In genomic region chr3:73451276-73451973, GRCh38 we compare ENCODE assay signal across 2 cellular contexts.
TF ChIP-seq lines count a peak whose summit lies in the region.

No MANE protein-coding gene starts in this region.

TF ChIP-seq in IMR-90, 13 proteins besides CTCF, POLR2A, EP300 and RAD21:
- TF ChIP-seq MXI1 (IDR thresholded peaks at IDR 0.05; ENCODE audit: borderline replicate concordance, low read depth, low read length) (no peak), CEBPB (IDR thresholded peaks at IDR 0.05; ENCODE audit: low read depth, low read length) (peak; percentile 51)
TF ChIP-seq in IMR-90: peak in this region for 1.

TF ChIP-seq in GM12878, 131 proteins besides CTCF, POLR2A, EP300 and RAD21 (continues in another document):
- TF ChIP-seq ZNF687 (IDR thresholded peaks at IDR 0.05) (no peak), DPF2 (IDR thresholded peaks at IDR 0.05) (no peak; the same call in 1 of the 2 replicates), CREB1 (IDR thresholded peaks at IDR 0.05; ENCODE audit: low read depth) (peak; percentile 54; the same call in 1 of the 2 replicates), USF1 (IDR thresholded peaks at IDR 0.05; ENCODE audit: borderline replicate concordance, extremely low read length, insufficient read depth, low read depth, low read length) (no peak), MAX (IDR thresholded peaks at IDR 0.05; ENCODE audit: low read depth, low read length) (no peak), MTA3 (IDR thresholded peaks at IDR 0.05; ENCODE audit: borderline replicate concordance, low read length) (no peak), PAX5 (IDR thresholded peaks at IDR 0.05; ENCODE audit: borderline replicate concordance, low read depth, low read length) (0 out of 2 replicates have a peak, but pooled peaks have one; percentile 46), SKIL (IDR thresholded peaks at IDR 0.05; ENCODE audit: low read depth, poor library complexity, severe bottlenecking) (peak; percentile 95), HDAC6 (IDR thresholded peaks at IDR 0.05; ENCODE audit: unreplicated experiment) (no peak), NR2F1 (conservative IDR thresholded peaks at IDR 0.05) (peak; percentile 94), RELA (IDR thresholded peaks at IDR 0.05; ENCODE audit: borderline replicate concordance, partially characterized antibody) (no peak), EGR1 (IDR thresholded peaks at IDR 0.05; ENCODE audit: borderline replicate concordance in 1 of 2, low read depth in 2 of 2, low read length in 2 of 2) (no peak), EZH2 (IDR thresholded peaks at IDR 0.05; ENCODE audit: borderline replicate concordance, control insufficient read depth, low read depth, low read length) (no peak), ZBTB40 (IDR thresholded peaks at IDR 0.05; ENCODE audit: borderline replicate concordance) (no peak), ZSCAN29 (IDR thresholded peaks at IDR 0.05) (no peak), E2F4 (IDR thresholded peaks at IDR 0.05; ENCODE audit: low read depth, low read length) (no peak), NFXL1 (IDR thresholded peaks at IDR 0.05; ENCODE audit: borderline replicate concordance) (no peak), BACH1 (IDR thresholded peaks at IDR 0.05; ENCODE audit: borderline replicate concordance) (no peak), MTA2 (IDR thresholded peaks at IDR 0.05; ENCODE audit: low read depth) (peak; percentile 93), ZNF217 (IDR thresholded peaks at IDR 0.05) (peak; percentile 59), HDGF (IDR thresholded peaks at IDR 0.05) (no peak), KLF5 (IDR thresholded peaks at IDR 0.05; ENCODE audit: partially characterized antibody) (no peak), TARDBP (IDR thresholded peaks at IDR 0.05; ENCODE audit: borderline replicate concordance) (no peak), MEF2B (IDR thresholded peaks at IDR 0.05; ENCODE audit: partially characterized antibody, poor library complexity, severe bottlenecking) (peak; percentile 79), CREM (IDR thresholded peaks at IDR 0.05; ENCODE audit: low read depth) (peak; percentile 49), HDAC2 (IDR thresholded peaks at IDR 0.05) (no peak), NFIC (IDR thresholded peaks at IDR 0.05; ENCODE audit: low read depth, low read length) (peak; percentile 27; the same call in 1 of the 2 replicates), ATF7 (IDR thresholded peaks at IDR 0.05; ENCODE audit: low read depth) (peak; percentile 89), YY1 (IDR thresholded peaks at IDR 0.05; ENCODE audit: low read depth, low read length) (no peak), MYB (IDR thresholded peaks at IDR 0.05; ENCODE audit: borderline replicate concordance, low read depth, low read length) (no peak), NR2C2 (IDR thresholded peaks at IDR 0.05; ENCODE audit: borderline replicate concordance, control insufficient read depth, insufficient read length, low read depth) (no peak), SMAD1 (IDR thresholded peaks at IDR 0.05; ENCODE audit: low read depth, partially characterized antibody) (no peak), NBN (IDR thresholded peaks at IDR 0.05) (no peak), RFX5 (IDR thresholded peaks at IDR 0.05; ENCODE audit: low read depth, low read length) (no peak), BHLHE40 (IDR thresholded peaks at IDR 0.05; ENCODE audit: borderline replicate concordance in 1 of 2, low read depth in 2 of 2, low read length in 1 of 2) (peak in 1 of 2 experiments; percentile 50; a peak in 1 of 4 replicates), MEF2A (IDR thresholded peaks at IDR 0.05; ENCODE audit: insufficient read depth, low read depth, low read length) (no peak), IKZF1 (conservative IDR thresholded peaks at IDR 0.05) (peak; percentile 51; the same call in 1 of the 2 replicates), NKRF (conservative IDR thresholded peaks at IDR 0.05) (no peak), ZNF384 (IDR thresholded peaks at IDR 0.05; ENCODE audit: borderline replicate concordance, low read depth, low read length) (no peak), MLLT1 (IDR thresholded peaks at IDR 0.05) (peak; percentile 74; the same call in 1 of the 2 replicates), NFYA (IDR thresholded peaks at IDR 0.05; ENCODE audit: borderline replicate concordance, low read depth, low read length) (no peak), BCL3 (IDR thresholded peaks at IDR 0.05; ENCODE audit: borderline replicate concordance, insufficient read depth, low read depth, low read length, poor library complexity, severe bottlenecking) (no peak), IKZF2 (IDR thresholded peaks at IDR 0.05) (peak; percentile 39 to 57; a peak in 3 of 4 replicates), RUNX3 (IDR thresholded peaks at IDR 0.05; ENCODE audit: low read length) (peak; percentile 24; the same call in 1 of the 2 replicates), SPI1 (IDR thresholded peaks at IDR 0.05; ENCODE audit: borderline replicate concordance, insufficient read depth, low read depth, low read length) (peak; percentile 86)
